ENCODE assay signal across 8 cellular contexts in genomic region chr13:46983881-46984280, GRCh38.
A peak's percentile ranks its signal among the peaks of the same experiment; 100 is the strongest.
DNase-seq lines count a peak whose midpoint lies in the region; ATAC-seq and TF ChIP-seq lines count a peak whose summit lies in the region.

No MANE protein-coding gene starts in this region.

- no peak overlapping the region for H3K27ac ChIP-seq in foreskin keratinocyte
- H3K27ac ChIP-seq in testis, result no peak overlapping the region
- H3K27ac ChIP-seq in psoas muscle, result no peak overlapping the region

- no peak overlapping the region for H3K4me3 ChIP-seq in testis
- H3K4me3 ChIP-seq in psoas muscle, result no peak overlapping the region

- no peaks in the 10 kb centered on the region for H3K27me3 ChIP-seq in foreskin keratinocyte
- no peaks in the 10 kb centered on the region for H3K27me3 ChIP-seq in testis
- H3K27me3 ChIP-seq in psoas muscle (ENCODE audit: insufficient read depth in 3 of 3, low read length in 2 of 3), result peaks cover 0 to 3% (median 0%) of the 10 kb centered on the region in 3 donors

- peak; percentile 75 to 90 for DNase-seq in foreskin keratinocyte
- DNase-seq in testis, result no peak
- no peak for DNase-seq in psoas muscle
- no peak for DNase-seq in T1000 (lab: John Stamatoyannopoulos, UW)
- DNase-seq in NCI-H1092 treated with DMSO at 0.1 percent for 48 hours (lab: John Stamatoyannopoulos, UW), result no peak

- H3K4me1 ChIP-seq in foreskin keratinocyte (peaks cover 10% of the 10 kb centered on the region), testis (no peaks in the 10 kb centered on the region), psoas muscle (no peaks in the 10 kb centered on the region)

- no peak for TF ChIP-seq CTCF in foreskin keratinocyte (conservative IDR thresholded peaks at IDR 0.05)
- no peak for TF ChIP-seq CTCF in testis (IDR thresholded peaks at IDR 0.05)
- no peak for TF ChIP-seq CTCF in psoas muscle (IDR thresholded peaks at IDR 0.05)

- TF ChIP-seq POLR2A in testis (IDR thresholded peaks at IDR 0.05), result no peak

- peak; percentile 76 for ATAC-seq in GM18502 (IDR thresholded peaks at IDR 0.05; ENCODE audit: poor library complexity, unreplicated experiment)
- peak; percentile 67 for ATAC-seq in GM21619 (IDR thresholded peaks at IDR 0.05; ENCODE audit: unreplicated experiment)
- ATAC-seq in HG03558 (IDR thresholded peaks at IDR 0.05; ENCODE audit: extremely low read depth, unreplicated experiment), result peak; percentile 48
- peak; percentile 95 for ATAC-seq in foreskin keratinocyte
- no peak for ATAC-seq in psoas muscle

- H3K9me3 ChIP-seq in testis, result no peaks in the 10 kb centered on the region
- no peaks in the 10 kb centered on the region for H3K9me3 ChIP-seq in psoas muscle

- H3K36me3 ChIP-seq in testis (ENCODE audit: low read depth, missing control alignments) (no peaks in the 10 kb centered on the region), psoas muscle (ENCODE audit: insufficient read depth in 1 of 2, low read depth in 1 of 2) (no peaks in the 10 kb centered on the region)

- intact Hi-C loops in testis (cut with DNase I; ENCODE audit: low total_unique reads), result no loop called here
- intact Hi-C loops in psoas muscle (cut with DNase I), result no loop called here

- WGBS in testis, 2 donors, result 75 to 90% methylated on average over 1 of the region's 1 CpG
- WGBS in psoas muscle, 3 donors, result 85 to 87% (median 85%) methylated on average over 1 of the region's 1 CpG

Comparison
In these comparisons a context has a peak if more than half of its experiments do, and no peak if none do; other contexts are left out.
1. ATAC-seq: peak in GM18502 (single experiment), GM21619 (single experiment), HG03558 (single experiment) and foreskin keratinocyte (single experiment); none in psoas muscle (0 of 4).
2. DNase-seq: peak in foreskin keratinocyte (2 of 2); none in testis (single experiment), psoas muscle (0 of 2), T1000 (single experiment) and NCI-H1092 treated with DMSO at 0.1 percent for 48 hours (single experiment).